Comparison of ENCODE assay signal across 13 cellular contexts in the genomic region with DNA sequence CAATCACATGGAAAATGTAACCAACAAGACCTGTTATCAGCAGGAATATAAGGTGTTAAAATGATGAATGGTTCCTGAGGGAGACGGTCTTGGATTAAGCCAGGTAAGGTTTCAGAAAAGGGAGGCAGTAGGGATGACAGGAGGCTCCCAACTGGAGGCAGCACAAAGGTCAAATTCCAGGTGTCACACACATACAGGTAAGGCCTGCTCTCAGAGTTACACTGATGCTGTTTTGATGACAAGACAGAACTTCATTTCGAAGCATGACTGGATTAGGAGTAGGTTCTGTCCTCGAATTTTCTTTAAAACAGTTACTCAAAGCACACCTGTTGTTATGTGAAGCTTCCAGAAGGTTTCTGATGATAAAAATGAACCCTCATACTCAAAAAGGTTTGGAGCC.
"Had no signal": no experiment of that assay in that cellular context is flagged by ENCODE, and none has a peak within 500 bp of the region (broad histone marks: within the 10 kb centered on the region; RNA-seq: fewer than 3 reads in every experiment).

No MANE protein-coding gene starts in this region.

- H3K27ac Mint-ChIP-seq: activated T-helper 2 cell treated with anti-CD3 and anti-CD28 coated beads, Interferon-gamma antibody, Interleukin-2, Interleukin-4, amounts not matched to agents 10 μg/mL and 5 μg/mL and 100 μg/mL, durations not matched to agents 14 hours and 24 hours and 36 hours; memory B cell; type B pancreatic cell had no signal

- H3K4me1 ChIP-seq: foreskin keratinocyte had no signal

- DNase-seq: activated CD4-positive, CD25-positive, alpha-beta regulatory T cell treated with anti-CD3 and anti-CD28 coated beads, Interleukin-2, amount 50 U/mL, for 72 hours; activated naive CD4-positive, alpha-beta T cell treated with anti-CD3 and anti-CD28 coated beads, Interleukin-2, amount 50 U/mL, for 16 hours; adrenal gland; foreskin keratinocyte; heart right ventricle; left lung; pancreas; T-helper 2 cell had no signal

- H3K9me3 ChIP-seq: adrenal gland, heart right ventricle, left lung, pancreas had no signal

- H3K27ac ChIP-seq: adrenal gland, foreskin keratinocyte, left lung, pancreas had no signal

- ATAC-seq: foreskin keratinocyte, heart right ventricle, left lung had no signal

- H3K36me3 Mint-ChIP-seq: type B pancreatic cell had no signal

- H3K4me3 Mint-ChIP-seq: memory B cell, neural crest cell, type B pancreatic cell had no signal

- H3K9me3 Mint-ChIP-seq: activated T-helper 2 cell treated with anti-CD3 and anti-CD28 coated beads, Interferon-gamma antibody, Interleukin-2, Interleukin-4, amounts not matched to agents 10 μg/mL and 5 μg/mL and 100 μg/mL, durations not matched to agents 14 hours and 24 hours and 36 hours; memory B cell; neural crest cell; type B pancreatic cell had no signal

- H3K4me3 ChIP-seq: adrenal gland, heart right ventricle, left lung, pancreas, skin epidermis had no signal

- H3K27me3 Mint-ChIP-seq: memory B cell, type B pancreatic cell had no signal

- H3K36me3 ChIP-seq: adrenal gland, pancreas had no signal

- H3K27me3 ChIP-seq: adrenal gland, foreskin keratinocyte, heart right ventricle, left lung, pancreas had no signal
